ENCODE assay signal across 8 cellular contexts in genomic region chr14:32078794-32079663, GRCh38. TPM values are rescaled to one million over a fixed set of nuclear protein-coding genes. Genes with fewer than 3 reads are reported as not detected.
DNase-seq lines count a peak whose midpoint lies in the region; ATAC-seq and TF ChIP-seq lines count a peak whose summit lies in the region.

No MANE protein-coding gene starts in this region.

- peaks cover 27 to 35% of the 10 kb centered on the region in 2 donors for H3K4me1 Mint-ChIP-seq in immature natural killer cell
- peaks cover 40% of the 10 kb centered on the region for H3K4me1 Mint-ChIP-seq in stimulated activated naive CD8-positive, alpha-beta T cell treated with anti-CD3 and anti-CD28 coated beads, Interleukin-15, amount 100 ng/mL, for 72 hours
- peaks cover 27% of the 10 kb centered on the region for H3K4me1 Mint-ChIP-seq in CD14-positive monocyte

- ATAC-seq in heart right ventricle, result no peak
- no peak for ATAC-seq in Right ventricle myocardium inferior
- ATAC-seq in stimulated activated naive CD8-positive, alpha-beta T cell treated with anti-CD3 and anti-CD28 coated beads, Interleukin-15, amount 100 ng/mL, for 72 hours, result peak; percentile 60
- ATAC-seq in GM19023 (IDR thresholded peaks at IDR 0.05; ENCODE audit: unreplicated experiment), result no peak

- peaks cover 6 to 23% (median 10%) of the 10 kb centered on the region in 3 donors for H3K27me3 Mint-ChIP-seq in immature natural killer cell (ENCODE audit: low read depth in 3 of 3)
- no peaks in the 10 kb centered on the region for H3K27me3 Mint-ChIP-seq in stimulated activated naive CD8-positive, alpha-beta T cell treated with anti-CD3 and anti-CD28 coated beads, Interleukin-15, amount 100 ng/mL, for 72 hours
- H3K27me3 Mint-ChIP-seq in CD14-positive monocyte (ENCODE audit: low read depth in 3 of 3), result peaks cover 8 to 34% (median 21%) of the 10 kb centered on the region in 3 donors

- no peaks in the 10 kb centered on the region for H3K27me3 ChIP-seq in heart right ventricle

- TF ChIP-seq CTCF in heart right ventricle (IDR thresholded peaks at IDR 0.05) (no peak), CD14-positive monocyte (IDR thresholded peaks at IDR 0.05) (no peak)

- 30 to 36% methylated on average over 12 of the region's 12 CpGs for WGBS in heart right ventricle, 2 donors

- intact Hi-C loops in heart right ventricle (cut with DNase I), result loop anchor here in 9 of 10 donors (2.0 to 10.0 kb wide), 16 partner anchors 84 to 574 kb away; partner anchors contain the start of genes NUBPL (in 3 of the 9), RNU6-7 (in 2 of the 9) and RNU6-8 (in 2 of the 9)
- intact Hi-C loops in Right ventricle myocardium inferior (cut with DNase I), result loop anchor here (5.0 to 10.0 kb wide), 5 partner anchors 48 to 622 kb away; partner anchors contain the start of genes DTD2 and NUBPL
- intact Hi-C loops in CD14-positive monocyte (cut with micrococcal nuclease), result loop anchor here in 1 of 2 donors (2.0 to 10.0 kb wide), 2 partner anchors 176 to 1936 kb away; no protein-coding TSS in a partner anchor

- peak overlapping the region in 9 of 10 donors; percentile 95 to 99 (median 98) for H3K27ac ChIP-seq in heart right ventricle

- no peaks in the 10 kb centered on the region for H3K36me3 ChIP-seq in heart right ventricle

- peak overlapping the region; percentile 92 to 98 (median 97) for H3K4me3 Mint-ChIP-seq in immature natural killer cell
- peak overlapping the region; percentile 90 to 91 for H3K4me3 Mint-ChIP-seq in stimulated activated naive CD8-positive, alpha-beta T cell treated with anti-CD3 and anti-CD28 coated beads, Interleukin-15, amount 100 ng/mL, for 72 hours
- H3K4me3 Mint-ChIP-seq in CD14-positive monocyte, result peak overlapping the region in 1 of 2 donors; percentile 54

- H3K27ac Mint-ChIP-seq in immature natural killer cell, result peak overlapping the region in 3 of 6 donors; percentile 45 to 90 (median 86)
- H3K27ac Mint-ChIP-seq in stimulated activated naive CD8-positive, alpha-beta T cell treated with anti-CD3 and anti-CD28 coated beads, Interleukin-15, amount 100 ng/mL, for 72 hours, result peak overlapping the region in 1 of 2 donors; percentile 40
- no peak overlapping the region for H3K27ac Mint-ChIP-seq in CD14-positive monocyte

- H3K4me3 ChIP-seq in heart right ventricle, result peak overlapping the region; percentile 90 to 98 (median 95)

- no peaks in the 10 kb centered on the region for H3K9me3 ChIP-seq in heart right ventricle

- H3K36me3 Mint-ChIP-seq in immature natural killer cell (no peaks in the 10 kb centered on the region), CD14-positive monocyte (peaks cover 0 to 6% of the 10 kb centered on the region in 2 donors)

- peaks cover 0 to 73% (median 56%) of the 10 kb centered on the region in 9 donors for H3K4me1 ChIP-seq in heart right ventricle

- H3K9me3 Mint-ChIP-seq in immature natural killer cell (no peaks in the 10 kb centered on the region), CD14-positive monocyte (peaks cover 0 to 2% (median 0%) of the 10 kb centered on the region in 7 donors)
- H3K9me3 Mint-ChIP-seq in stimulated activated naive CD8-positive, alpha-beta T cell treated with anti-CD3 and anti-CD28 coated beads, Interleukin-15, amount 100 ng/mL, for 72 hours, result no peaks in the 10 kb centered on the region

- no peak for DNase-seq in heart right ventricle
- no peak for DNase-seq in Right ventricle myocardium inferior (ENCODE audit: missing footprints)
- DNase-seq in activated naive CD4-positive, alpha-beta T cell treated with anti-CD3 and anti-CD28 coated beads, Interleukin-2, amount 50 U/mL, for 16 hours, result peak; percentile 27
- no peak for DNase-seq in immature natural killer cell
- DNase-seq in stimulated activated naive CD8-positive, alpha-beta T cell treated with anti-CD3 and anti-CD28 coated beads, Interleukin-15, amount 100 ng/mL, for 72 hours, result peak in 1 of 2 donors; percentile 16
- DNase-seq in NCI-H510A treated with DMSO at 0.1 percent for 48 hours (lab: John Stamatoyannopoulos, UW), result no peak
- no peak for DNase-seq in CD14-positive monocyte (ENCODE audit: low spot score)

RNA-seq across cellular contexts. Expression of gene ARHGAP5, which starts 1.9 kb away (rescaled TPM):
- total RNA-seq in heart right ventricle, result 100 to 1,000 TPM; 171 to 301 (median 240) TPM
- polyA plus RNA-seq in heart right ventricle, result 10 to 100 TPM; 20.7 to 27.0 TPM
- 210 TPM for total RNA-seq in Right ventricle myocardium inferior
- 10 to 100 TPM in 2 of 3 donors, 1 to 10 TPM in 1; 6.8 to 16.9 (median 11.3) TPM for polyA plus RNA-seq in immature natural killer cell
- polyA plus RNA-seq in CD14-positive monocyte, result 1 to 10 TPM; 4.3 to 6.3 TPM
